Comparison of ENCODE assay signal across 12 cellular contexts in genomic region chr20:47346172-47346571, GRCh38. TPM values are rescaled to one million over a fixed set of nuclear protein-coding genes. Genes with fewer than 3 reads are reported as not detected.
A peak's percentile ranks its signal among the peaks of the same experiment; 100 is the strongest.
DNase-seq lines count a peak whose midpoint lies in the region; ATAC-seq, FAIRE-seq and TF ChIP-seq lines count a peak whose summit lies in the region.
"Had no signal": no experiment of that assay in that cellular context is flagged by ENCODE, and none has a peak within 500 bp of the region (broad histone marks: within the 10 kb centered on the region; RNA-seq: fewer than 3 reads in every experiment).

No MANE protein-coding gene starts in this region.

- no peaks in the 10 kb centered on the region for H3K9me3 ChIP-seq in HepG2 (ENCODE audit: low read length)
- H3K9me3 ChIP-seq: prostate gland, thoracic aorta had no signal

- H3K27ac ChIP-seq in HepG2 (ENCODE audit: extremely low read length, insufficient read depth, low read length) (no peak overlapping the region), substantia nigra (ENCODE audit: low read depth, low read length, poor library complexity, severe bottlenecking) (peak overlapping the region; percentile 63)

- H3K36me3 Mint-ChIP-seq in activated T-cell treated with anti-CD3 and anti-CD28 coated beads, Interleukin-2, amount 50 U/mL, for 24 hours (ENCODE audit: low read depth): peaks cover 29% of the 10 kb centered on the region
- peaks cover 33% of the 10 kb centered on the region for H3K36me3 Mint-ChIP-seq in activated T-helper 1 cell treated with anti-CD3 and anti-CD28 coated beads, Interleukin-12 subunit alpha, Interleukin-12 subunit beta, Interleukin-2, Interleukin-4 antibody, amounts not matched to agents 30 ng/mL and 10 ng/mL and 1 ng/mL, durations not matched to agents 14 hours and 24 hours and 36 hours (ENCODE audit: low read depth)

- CTCF ChIA-PET in HepG2 (lab: Yijun Ruan, JAX; ENCODE audit: low intra/inter-chr PET ratio, low total read pairs): no interaction called here

- no peak for TF ChIP-seq POLR2A in HepG2 (IDR thresholded peaks at IDR 0.05; ENCODE audit: insufficient read depth in 1 of 2, low read depth in 2 of 2, low read length in 2 of 2)

- intact Hi-C loops in activated T-helper 1 cell treated with anti-CD3 and anti-CD28 coated beads, Interleukin-12 subunit alpha, Interleukin-12 subunit beta, Interleukin-2, Interleukin-4 antibody, amounts not matched to agents 30 ng/mL and 10 ng/mL and 1 ng/mL, durations not matched to agents 14 hours and 24 hours and 36 hours (cut with micrococcal nuclease): no loop called here
- intact Hi-C loops in HepG2 (cut with micrococcal nuclease; ENCODE audit: unreplicated experiment): no loop called here

- no peaks in the 10 kb centered on the region for H3K27me3 Mint-ChIP-seq in activated T-cell treated with anti-CD3 and anti-CD28 coated beads, Interleukin-2, amount 50 U/mL, for 24 hours
- H3K27me3 Mint-ChIP-seq in activated T-helper 1 cell treated with anti-CD3 and anti-CD28 coated beads, Interleukin-12 subunit alpha, Interleukin-12 subunit beta, Interleukin-2, Interleukin-4 antibody, amounts not matched to agents 30 ng/mL and 10 ng/mL and 1 ng/mL, durations not matched to agents 14 hours and 24 hours and 36 hours (ENCODE audit: insufficient read depth): no peaks in the 10 kb centered on the region

- no peaks in the 10 kb centered on the region for H3K27me3 ChIP-seq in HepG2 (ENCODE audit: control insufficient read depth in 1 of 2, insufficient read depth in 2 of 2, low read length in 2 of 2)

- no peak overlapping the region for H2AFZ ChIP-seq in HepG2 (ENCODE audit: low read length)

- ATAC-seq in HepG2: no peak

- peak overlapping the region; percentile 75 for H3K27ac Mint-ChIP-seq in activated T-cell treated with anti-CD3 and anti-CD28 coated beads, Interleukin-2, amount 50 U/mL, for 24 hours
- peak overlapping the region; percentile 55 for H3K27ac Mint-ChIP-seq in activated T-helper 1 cell treated with anti-CD3 and anti-CD28 coated beads, Interleukin-12 subunit alpha, Interleukin-12 subunit beta, Interleukin-2, Interleukin-4 antibody, amounts not matched to agents 30 ng/mL and 10 ng/mL and 1 ng/mL, durations not matched to agents 14 hours and 24 hours and 36 hours

- peaks cover 16% of the 10 kb centered on the region for H3K4me1 Mint-ChIP-seq in activated T-cell treated with anti-CD3 and anti-CD28 coated beads, Interleukin-2, amount 50 U/mL, for 24 hours (ENCODE audit: low read depth)
- H3K4me1 Mint-ChIP-seq in activated T-helper 1 cell treated with anti-CD3 and anti-CD28 coated beads, Interleukin-12 subunit alpha, Interleukin-12 subunit beta, Interleukin-2, Interleukin-4 antibody, amounts not matched to agents 30 ng/mL and 10 ng/mL and 1 ng/mL, durations not matched to agents 14 hours and 24 hours and 36 hours (ENCODE audit: low read depth): peaks cover 6% of the 10 kb centered on the region

- POLR2A ChIA-PET in HepG2 (lab: Yijun Ruan, JAX): interaction anchor here (1.2 to 6.7 kb wide), 2 partner anchors 11 to 18 kb away, joined by 3 to 184 read pairs; partner anchors contain the start of gene ZMYND8

- peaks cover 89% of the 10 kb centered on the region for H4K20me1 ChIP-seq in HepG2 (ENCODE audit: insufficient read depth, low read length)

- TF ChIP-seq CTCF in HepG2 (CRISPR knock-in tag; IDR thresholded peaks at IDR 0.05): no peak

- H3K36me3 ChIP-seq in HepG2 (replicated peaks in 1 of 2; ENCODE audit: control insufficient read depth in 1 of 2, insufficient read depth in 2 of 2, low read length in 2 of 2): peaks cover 30 to 70% of the 10 kb centered on the region in 2 experiments
- H3K36me3 ChIP-seq: prostate gland, thoracic aorta had no signal

- H3K79me2 ChIP-seq in HepG2 (ENCODE audit: insufficient read depth, low read length): peaks cover 98% of the 10 kb centered on the region

- no peak for TF ChIP-seq EP300 in HepG2 (IDR thresholded peaks at IDR 0.05; ENCODE audit: low read depth in 2 of 2, low read length in 2 of 2)
- TF ChIP-seq EP300 in HepG2 (CRISPR knock-in tag; IDR thresholded peaks at IDR 0.05; ENCODE audit: borderline replicate concordance): no peak

- no peak overlapping the region for H3K9ac ChIP-seq in HepG2 (ENCODE audit: insufficient read depth, low read depth, low read length)

- WGBS in HepG2 (ENCODE audit: low lambda C conversion rate): 93% methylated on average over 3 of the region's 3 CpGs

- no peaks in the 10 kb centered on the region for H3K9me3 Mint-ChIP-seq in activated T-cell treated with anti-CD3 and anti-CD28 coated beads, Interleukin-2, amount 50 U/mL, for 24 hours
- H3K9me3 Mint-ChIP-seq in activated T-helper 1 cell treated with anti-CD3 and anti-CD28 coated beads, Interleukin-12 subunit alpha, Interleukin-12 subunit beta, Interleukin-2, Interleukin-4 antibody, amounts not matched to agents 30 ng/mL and 10 ng/mL and 1 ng/mL, durations not matched to agents 14 hours and 24 hours and 36 hours: no peaks in the 10 kb centered on the region

- in situ Hi-C loops in HepG2 (cut with HindIII; ENCODE audit: extremely low pct_ligation_motif_present, low pct_unique_long_range_greater_than_20kb): no loop called here

- H3K4me3 ChIP-seq in HepG2 (replicated peaks in 1 of 3; ENCODE audit: insufficient read depth in 1 of 3, low read depth in 2 of 3, low read length in 3 of 3): no peak overlapping the region
- H3K4me3 ChIP-seq: prostate gland, thoracic aorta had no signal

- DNase-seq in activated T-cell treated with anti-CD3 and anti-CD28 coated beads, Interleukin-2, amount 50 U/mL, for 24 hours: no peak
- no peak for DNase-seq in activated T-cell treated with anti-CD3 and anti-CD28 coated beads, Interleukin-2, amount 50 U/mL, for 48 hours
- DNase-seq in activated T-helper 1 cell treated with anti-CD3 and anti-CD28 coated beads, Interleukin-12 subunit alpha, Interleukin-12 subunit beta, Interleukin-2, Interleukin-4 antibody, amounts not matched to agents 30 ng/mL and 10 ng/mL and 1 ng/mL, durations not matched to agents 14 hours and 24 hours and 36 hours (ENCODE audit: low spot score): no peak
- DNase-seq in HepG2 (ENCODE audit: low spot score) (no peak), substantia nigra (lab: John Stamatoyannopoulos, UW) (no peak), NCI-H774 (lab: John Stamatoyannopoulos, UW) (no peak), HT-29 (ENCODE audit: low spot score) (no peak), DMS 273 (lab: John Stamatoyannopoulos, UW; ENCODE audit: unreplicated experiment) (no peak)
- DNase-seq: NCI-H82; stimulated activated CD4-positive, alpha-beta T cell treated with anti-CD3 and anti-CD28 coated beads, Interleukin-4, amount 100 ng/mL, for 24 hours had no signal

- H3K4me2 ChIP-seq in HepG2 (ENCODE audit: low read depth, low read length): no peak overlapping the region

- no peak overlapping the region for H3K4me3 Mint-ChIP-seq in activated T-cell treated with anti-CD3 and anti-CD28 coated beads, Interleukin-2, amount 50 U/mL, for 24 hours
- no peak overlapping the region for H3K4me3 Mint-ChIP-seq in activated T-helper 1 cell treated with anti-CD3 and anti-CD28 coated beads, Interleukin-12 subunit alpha, Interleukin-12 subunit beta, Interleukin-2, Interleukin-4 antibody, amounts not matched to agents 30 ng/mL and 10 ng/mL and 1 ng/mL, durations not matched to agents 14 hours and 24 hours and 36 hours

- peaks cover 98% of the 10 kb centered on the region for H3K4me1 ChIP-seq in HepG2 (ENCODE audit: insufficient read depth, low read length)

- BruUV-seq in HepG2 (replicated peaks; lab: Mats Ljungman, UMichigan): no TSS peak

- FAIRE-seq in HepG2 (lab: Jason Lieb, UNC): no peak

- TF ChIP-seq RAD21 in HepG2 (CRISPR knock-in tag; IDR thresholded peaks at IDR 0.05): no peak

TF ChIP-seq in HepG2, 621 proteins besides CTCF, POLR2A, EP300 and RAD21 (continues in another document):
- TF ChIP-seq HNF1B (CRISPR knock-in tag; IDR thresholded peaks at IDR 0.05): peak; percentile 6; the same call in 1 of the 2 replicates

RNA-seq across cellular contexts. Expression of gene ZMYND8, which starts 10.3 kb away (rescaled TPM):
- 42.6 and 43.3 TPM in 2 replicates for total RNA-seq in activated T-helper 1 cell treated with anti-CD3 and anti-CD28 coated beads, Interleukin-12 subunit alpha, Interleukin-12 subunit beta, Interleukin-2, Interleukin-4 antibody, amounts not matched to agents 30 ng/mL and 10 ng/mL and 1 ng/mL, durations not matched to agents 14 hours and 24 hours and 36 hours
- total RNA-seq in HepG2 (2016; rRNA removed; fragmentation: Illumina TruSeq; extraction: Trizol): 53.9 and 71.9 TPM in 2 replicates
- 45.3 and 50.7 TPM in 2 replicates for total RNA-seq in HepG2 (2016; cell fraction: cytosol; rRNA removed; fragmentation: Illumina TruSeq; extraction: Trizol; ENCODE audit: low read depth)
- 54.7 and 64.5 TPM in 2 replicates for total RNA-seq in HepG2 (2016; cell fraction: insoluble cytoplasmic fraction; rRNA removed; fragmentation: Illumina TruSeq; extraction: Trizol)
- 30.6 and 34.0 TPM in 2 replicates for total RNA-seq in HepG2 (2016; cell fraction: membrane; rRNA removed; fragmentation: Illumina TruSeq; extraction: Trizol)
- 90.9 and 106 TPM in 2 replicates for total RNA-seq in HepG2 (2016; cell fraction: nucleus; rRNA removed; fragmentation: Illumina TruSeq; extraction: Trizol)
- 81.4 and 84.7 TPM in 2 replicates for polyA plus RNA-seq in HepG2 (2011; rRNA removed)
- 41.2 and 45.2 TPM in 2 replicates for polyA plus RNA-seq in HepG2 (2011; cell fraction: cytosol; rRNA removed)
- polyA plus RNA-seq in HepG2 (2011; cell fraction: nucleus; rRNA removed): 139 and 149 TPM in 2 replicates
- 50.4 and 60.2 TPM in 2 replicates for polyA plus RNA-seq in HepG2 (2012)
- 1.9 and 2.5 TPM in 2 replicates for polyA plus RNA-seq in HepG2 (2016; cell fraction: cytosol; fragmentation: Illumina TruSeq; extraction: Trizol; ENCODE audit: low read depth)
- 42.7 and 55.7 TPM in 2 replicates for polyA plus RNA-seq in HepG2 (2016; cell fraction: insoluble cytoplasmic fraction; fragmentation: Illumina TruSeq; extraction: Trizol; ENCODE audit: low read depth)
- 7.9 and 9.1 TPM in 2 replicates for polyA plus RNA-seq in HepG2 (2016; cell fraction: membrane; fragmentation: Illumina TruSeq; extraction: Trizol; ENCODE audit: low read depth)
- 103 and 106 TPM in 2 replicates for polyA plus RNA-seq in HepG2 (2016; cell fraction: nucleus; fragmentation: Illumina TruSeq; extraction: Trizol; ENCODE audit: insufficient read depth, low read depth)
- polyA minus RNA-seq in HepG2 (2011; rRNA and poly(A)+ RNA removed; ENCODE audit: low replicate concordance): 14.1 and 79.4 TPM in 2 replicates
- polyA minus RNA-seq in HepG2 (2011; cell fraction: cytosol; rRNA and poly(A)+ RNA removed): 66.7 and 69.5 TPM in 2 replicates
- 190 and 220 TPM in 2 replicates for polyA minus RNA-seq in HepG2 (2011; cell fraction: nucleus; rRNA and poly(A)+ RNA removed)
- total RNA-seq in HT-29 (2014; rRNA removed; shearing (Covaris generic)): 30.9 and 35.6 TPM in 2 replicates
